18 cellular contexts compared by ENCODE assay signal in the genomic region with DNA sequence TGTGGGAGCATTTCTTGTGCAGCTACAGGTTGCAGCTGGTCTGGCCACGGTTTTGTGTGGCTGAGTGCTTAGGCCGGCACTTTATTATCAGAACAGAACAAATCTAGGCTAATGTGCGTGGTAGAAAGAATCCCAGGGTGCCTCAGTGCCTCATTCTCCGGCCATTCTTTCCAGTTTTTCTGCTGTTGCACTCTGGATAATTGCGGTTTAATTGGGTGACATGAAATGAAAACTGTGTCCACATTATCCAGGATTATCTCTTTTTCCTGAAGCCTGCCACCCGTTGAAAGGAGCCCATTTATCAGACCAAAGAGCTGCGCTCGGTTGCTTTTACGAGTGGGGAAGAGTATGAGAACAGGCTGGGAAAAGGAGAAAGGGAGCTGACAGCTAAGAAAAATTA.
DNase-seq lines count a peak whose midpoint lies in the region; ATAC-seq, FAIRE-seq and TF ChIP-seq lines count a peak whose summit lies in the region.
"Had no signal": no experiment of that assay in that cellular context is flagged by ENCODE, and none has a peak within 500 bp of the region (broad histone marks: within the 10 kb centered on the region; RNA-seq: fewer than 3 reads in every experiment).

No MANE protein-coding gene starts in this region.

- no peaks in the 10 kb centered on the region for H3K9me3 ChIP-seq in H1 (ENCODE audit: insufficient read depth in 2 of 2, low read depth in 1 of 2, low read length in 1 of 2)
- H3K9me3 ChIP-seq: BLaER1 had no signal

- no peaks in the 10 kb centered on the region for H3K79me1 ChIP-seq in H1 (ENCODE audit: low read depth, low read length)

- no peak overlapping the region for H4K8ac ChIP-seq in H1 (ENCODE audit: extremely low read depth, insufficient read depth, low read length)

- no peak for TF ChIP-seq RAD21 in H1 (IDR thresholded peaks at IDR 0.05 in 1 of 2, conservative IDR thresholded peaks at IDR 0.05 in 1 of 2; ENCODE audit: low read depth in 2 of 2, low read length in 2 of 2)

- no peak overlapping the region for H2BK15ac ChIP-seq in H1 (ENCODE audit: low read length)

- H3K14ac ChIP-seq in H1 (ENCODE audit: insufficient read length) = no peak overlapping the region

- no peak overlapping the region for H3K18ac ChIP-seq in H1 (ENCODE audit: extremely low read depth, low read length)

- no peak for TF ChIP-seq POLR2A in H1 (IDR thresholded peaks at IDR 0.05; ENCODE audit: control extremely low read depth in 1 of 2, low read depth in 2 of 2, low read length in 2 of 2)

- no peaks in the 10 kb centered on the region for H3K23me2 ChIP-seq in H1 (ENCODE audit: low read depth, low read length)

- POLR2A ChIA-PET in H1 (lab: Charles Lee; ENCODE audit: partially characterized antibody) = no interaction called here

- TF ChIP-seq CTCF in H1 (IDR thresholded peaks at IDR 0.05; ENCODE audit: control extremely low read depth in 1 of 3, insufficient read depth in 1 of 3, low read depth in 1 of 3, low read length in 3 of 3) = no peak

- H3K4me1 ChIP-seq in H1 (replicated peaks in 1 of 4; ENCODE audit: control insufficient read depth in 3 of 4, insufficient read depth in 4 of 4, low read length in 3 of 4) = peaks cover 0 to 19% (median 5%) of the 10 kb centered on the region in 4 experiments; a peak in 5 of 7 replicates

- DNase-seq in NCI-H187 treated with DMSO at 0.1 percent for 48 hours (lab: John Stamatoyannopoulos, UW) (peak; percentile 84), NCI-H748 treated with DMSO at 0.1 percent for 48 hours (lab: John Stamatoyannopoulos, UW) (peak; percentile 82), H1 (ENCODE audit: low read depth in 1 of 2, low spot score in 2 of 2) (no peak), left colon (no peak)
- DNase-seq: CD8-positive, alpha-beta memory T cell; DND-41; GDM1; NCI-H1092 treated with DMSO at 0.1 percent for 48 hours; NCI-H2029; NCI-H446; NK-92 treated with Interleukin-12 subunit alpha and Interleukin-12 subunit beta, amount 100 ng/mL, for 24 hours; RPMI8226 had no signal

- no peak overlapping the region; the same call in 1 of the 2 replicates for H2BK5ac ChIP-seq in H1 (ENCODE audit: low read depth, low read length)

- H2BK120ac ChIP-seq in H1 (replicated peaks; ENCODE audit: low read depth, low read length) = no peak overlapping the region

- ATAC-seq in GM18861 (IDR thresholded peaks at IDR 0.05; ENCODE audit: unreplicated experiment) (no peak), SK-N-SH treated with all-trans-retinoic acid at 6 μM for 48 hours (no peak), left colon (no peak), HG03045 (IDR thresholded peaks at IDR 0.05; ENCODE audit: unreplicated experiment) (no peak)
- ATAC-seq: HepG2 had no signal

- H3K36me3 ChIP-seq in H1 (ENCODE audit: control insufficient read depth in 2 of 4, insufficient read depth in 4 of 4, low read length in 3 of 4) = no peaks in the 10 kb centered on the region
- H3K36me3 ChIP-seq: BLaER1 had no signal

- no peak overlapping the region for H2AK5ac ChIP-seq in H1 (ENCODE audit: low read depth, low read length)

- no peaks in the 10 kb centered on the region; a peak in 1 of 7 replicates for H3K27me3 ChIP-seq in H1 (replicated peaks in 1 of 4; ENCODE audit: control insufficient read depth in 3 of 4, extremely low read depth in 1 of 4, insufficient read depth in 3 of 4, low read length in 3 of 4)
- H3K27me3 ChIP-seq: BLaER1 had no signal

- no peak for TF ChIP-seq EP300 in H1 (IDR thresholded peaks at IDR 0.05; ENCODE audit: borderline replicate concordance in 1 of 2, low read depth in 2 of 2, low read length in 2 of 2)

- H3K23ac ChIP-seq in H1 (ENCODE audit: insufficient read length) = no peak overlapping the region

- CTCF ChIA-PET in H1 (lab: Charles Lee; ENCODE audit: partially characterized antibody) = interaction anchor here (0.9 kb wide), 1 partner anchor 114 kb away, joined by 3 read pairs; no protein-coding TSS in a partner anchor

- no peak overlapping the region for H4K5ac ChIP-seq in H1 (ENCODE audit: insufficient read length, low read depth, low read length)

- H3K27ac ChIP-seq in H1 (ENCODE audit: low read depth, low read length) = no peak overlapping the region
- H3K27ac ChIP-seq: BLaER1, KMS-11 had no signal

- H3K9ac ChIP-seq in H1 (replicated peaks in 1 of 4; ENCODE audit: extremely low read depth in 1 of 4, low read depth in 3 of 4, low read length in 3 of 4) = no peak overlapping the region
- H3K9ac ChIP-seq: BLaER1, KMS-11 had no signal

- intact Hi-C loops in left colon (cut with DNase I, micrococcal nuclease) = no loop called here

- H3K4me2 ChIP-seq in H1 (ENCODE audit: insufficient read depth in 1 of 2, low read depth in 2 of 2, low read length in 2 of 2) = no peak overlapping the region
- H3K4me2 ChIP-seq: BLaER1, KMS-11 had no signal

- no peak overlapping the region for H3K4me3 ChIP-seq in H1 (ENCODE audit: extremely low read depth in 1 of 4, insufficient read depth in 2 of 4, low read depth in 3 of 4, low read length in 4 of 4)
- H3K4me3 ChIP-seq: BLaER1 had no signal

- H2AFZ ChIP-seq in H1 (ENCODE audit: low read length) = peak overlapping the region; percentile 80

- H3K56ac ChIP-seq in H1 (replicated peaks; ENCODE audit: insufficient read length, low read depth, low read length) = no peak overlapping the region

- no peaks in the 10 kb centered on the region for H3K79me2 ChIP-seq in H1 (ENCODE audit: control insufficient read depth in 1 of 2, insufficient read depth in 2 of 2, low read length in 2 of 2)

- H4K91ac ChIP-seq in H1 (replicated peaks; ENCODE audit: insufficient read length, low read length) = no peak overlapping the region

- H2BK20ac ChIP-seq in H1 (ENCODE audit: low read length) = no peak overlapping the region

- no peak overlapping the region for H3K4ac ChIP-seq in H1 (replicated peaks; ENCODE audit: insufficient read length, low read depth, low read length)

- H4K20me1 ChIP-seq in H1 (replicated peaks in 1 of 2; ENCODE audit: control insufficient read depth in 1 of 2, insufficient read depth in 2 of 2, low read length in 2 of 2) = no peaks in the 10 kb centered on the region
- H4K20me1 ChIP-seq: BLaER1 had no signal

- no peak overlapping the region for H2BK12ac ChIP-seq in H1 (ENCODE audit: low read depth, low read length)

- FAIRE-seq in H1 (lab: Jason Lieb, UNC) = no peak
- FAIRE-seq: HepG2 had no signal

- WGBS in H1 (ENCODE audit: extremely low coverage in 1 of 2, insufficient coverage in 1 of 2, insufficient read length in 1 of 2, insufficient replicate concordance in 2 of 2, low coverage in 1 of 2, low lambda C conversion rate in 2 of 2, missing lambda C conversion rate in 1 of 2), 2 experiments = 93% methylated on average over 9 of the region's 9 CpGs; no CpG with 5 or more reads in 1 of the 2 experiments

TF ChIP-seq in H1, 55 proteins besides CTCF, POLR2A, EP300 and RAD21 (continues in another document):
- no peak for TF ChIP-seq ATF3 (IDR thresholded peaks at IDR 0.05; ENCODE audit: insufficient read depth, low read depth, low read length)
- TF ChIP-seq GABPA (IDR thresholded peaks at IDR 0.05; ENCODE audit: borderline replicate concordance, insufficient read depth, low read length) = no peak
- no peak for TF ChIP-seq MAFK (IDR thresholded peaks at IDR 0.05; ENCODE audit: low read depth, low read length)
- TF ChIP-seq SUZ12 (IDR thresholded peaks at IDR 0.05; ENCODE audit: low read length) = no peak

TF ChIP-seq in SK-N-SH treated with all-trans-retinoic acid at 6 μM for 48 hours, 23 proteins besides CTCF, POLR2A, EP300 and RAD21:
- TF ChIP-seq, protein P1, sequence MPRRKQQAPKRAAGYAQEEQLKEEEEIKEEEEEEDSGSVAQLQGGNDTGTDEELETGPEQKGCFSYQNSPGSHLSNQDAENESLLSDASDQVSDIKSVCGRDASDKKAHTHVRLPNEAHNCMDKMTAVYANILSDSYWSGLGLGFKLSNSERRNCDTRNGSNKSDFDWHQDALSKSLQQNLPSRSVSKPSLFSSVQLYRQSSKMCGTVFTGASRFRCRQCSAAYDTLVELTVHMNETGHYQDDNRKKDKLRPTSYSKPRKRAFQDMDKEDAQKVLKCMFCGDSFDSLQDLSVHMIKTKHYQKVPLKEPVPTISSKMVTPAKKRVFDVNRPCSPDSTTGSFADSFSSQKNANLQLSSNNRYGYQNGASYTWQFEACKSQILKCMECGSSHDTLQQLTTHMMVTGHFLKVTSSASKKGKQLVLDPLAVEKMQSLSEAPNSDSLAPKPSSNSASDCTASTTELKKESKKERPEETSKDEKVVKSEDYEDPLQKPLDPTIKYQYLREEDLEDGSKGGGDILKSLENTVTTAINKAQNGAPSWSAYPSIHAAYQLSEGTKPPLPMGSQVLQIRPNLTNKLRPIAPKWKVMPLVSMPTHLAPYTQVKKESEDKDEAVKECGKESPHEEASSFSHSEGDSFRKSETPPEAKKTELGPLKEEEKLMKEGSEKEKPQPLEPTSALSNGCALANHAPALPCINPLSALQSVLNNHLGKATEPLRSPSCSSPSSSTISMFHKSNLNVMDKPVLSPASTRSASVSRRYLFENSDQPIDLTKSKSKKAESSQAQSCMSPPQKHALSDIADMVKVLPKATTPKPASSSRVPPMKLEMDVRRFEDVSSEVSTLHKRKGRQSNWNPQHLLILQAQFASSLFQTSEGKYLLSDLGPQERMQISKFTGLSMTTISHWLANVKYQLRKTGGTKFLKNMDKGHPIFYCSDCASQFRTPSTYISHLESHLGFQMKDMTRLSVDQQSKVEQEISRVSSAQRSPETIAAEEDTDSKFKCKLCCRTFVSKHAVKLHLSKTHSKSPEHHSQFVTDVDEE (CRISPR knock-in tag; IDR thresholded peaks at IDR 0.05) = no peak
- TF ChIP-seq, protein P2, sequence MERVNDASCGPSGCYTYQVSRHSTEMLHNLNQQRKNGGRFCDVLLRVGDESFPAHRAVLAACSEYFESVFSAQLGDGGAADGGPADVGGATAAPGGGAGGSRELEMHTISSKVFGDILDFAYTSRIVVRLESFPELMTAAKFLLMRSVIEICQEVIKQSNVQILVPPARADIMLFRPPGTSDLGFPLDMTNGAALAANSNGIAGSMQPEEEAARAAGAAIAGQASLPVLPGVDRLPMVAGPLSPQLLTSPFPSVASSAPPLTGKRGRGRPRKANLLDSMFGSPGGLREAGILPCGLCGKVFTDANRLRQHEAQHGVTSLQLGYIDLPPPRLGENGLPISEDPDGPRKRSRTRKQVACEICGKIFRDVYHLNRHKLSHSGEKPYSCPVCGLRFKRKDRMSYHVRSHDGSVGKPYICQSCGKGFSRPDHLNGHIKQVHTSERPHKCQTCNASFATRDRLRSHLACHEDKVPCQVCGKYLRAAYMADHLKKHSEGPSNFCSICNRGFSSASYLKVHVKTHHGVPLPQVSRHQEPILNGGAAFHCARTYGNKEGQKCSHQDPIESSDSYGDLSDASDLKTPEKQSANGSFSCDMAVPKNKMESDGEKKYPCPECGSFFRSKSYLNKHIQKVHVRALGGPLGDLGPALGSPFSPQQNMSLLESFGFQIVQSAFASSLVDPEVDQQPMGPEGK (CRISPR knock-in tag; IDR thresholded peaks at IDR 0.05; ENCODE audit: borderline replicate concordance) = no peak

Comparison
In these comparisons a context has a peak if more than half of its experiments do, and no peak if none do; other contexts are left out.
1. DNase-seq: peak in NCI-H187 treated with DMSO at 0.1 percent for 48 hours (single experiment) and NCI-H748 treated with DMSO at 0.1 percent for 48 hours (single experiment); none in H1 (0 of 2) and left colon (0 of 2).